ENCODE assay signal across 1 cellular context in genomic region chr19:50779504-50780457, GRCh38.
TF ChIP-seq lines count a peak whose summit lies in the region.

No MANE protein-coding gene starts in this region.

TF ChIP-seq in A549, 52 proteins besides CTCF, POLR2A, EP300 and RAD21:
- TF ChIP-seq FOXS1 (CRISPR knock-in tag; IDR thresholded peaks at IDR 0.05) (no peak), PHF8 (IDR thresholded peaks at IDR 0.05; ENCODE audit: borderline replicate concordance, low read depth) (no peak), NR3C1 (IDR thresholded peaks at IDR 0.05) (no peak), MAFK (IDR thresholded peaks at IDR 0.05; ENCODE audit: partially characterized antibody) (no peak), CEBPB (IDR thresholded peaks at IDR 0.05) (no peak), FOSL2 (IDR thresholded peaks at IDR 0.05) (no peak), FOSL2 (CRISPR knock-in tag; IDR thresholded peaks at IDR 0.05) (no peak), KDM5A (IDR thresholded peaks at IDR 0.05) (no peak), ZC3H11A (IDR thresholded peaks at IDR 0.05) (no peak), ZNF302 (CRISPR knock-in tag; IDR thresholded peaks at IDR 0.05) (no peak), EHF (CRISPR knock-in tag; IDR thresholded peaks at IDR 0.05) (no peak), ZFP36 (IDR thresholded peaks at IDR 0.05; ENCODE audit: borderline replicate concordance, partially characterized antibody) (no peak), SREBF2 (IDR thresholded peaks at IDR 0.05) (no peak), CHD2 (IDR thresholded peaks at IDR 0.05; ENCODE audit: low read length, partially characterized antibody) (no peak), JUN (IDR thresholded peaks at IDR 0.05) (no peak), EHMT2 (IDR thresholded peaks at IDR 0.05; ENCODE audit: low read depth) (no peak)
